21 cellular contexts compared by ENCODE assay signal in genomic region chr7:149214020-149214720, GRCh38.
"Had no signal": no experiment of that assay in that cellular context is flagged by ENCODE, and none has a peak within 500 bp of the region (broad histone marks: within the 10 kb centered on the region; RNA-seq: fewer than 3 reads in every experiment).

No MANE protein-coding gene starts in this region.

- H3K4me1 Mint-ChIP-seq: activated B cell treated with CpG ODN at 0.5 μM for 24 hours, nephron had no signal

- H3K4me3 Mint-ChIP-seq: activated B cell treated with CpG ODN at 0.5 μM for 24 hours; activated naive CD4-positive, alpha-beta T cell treated with anti-CD3 and anti-CD28 coated beads for 36 hours; nephron; stimulated activated naive CD8-positive, alpha-beta T cell treated with anti-CD3 and anti-CD28 coated beads, Interleukin-15, Interleukin-2, amounts not matched to agents 100 ng/mL and 50 ng/mL, for 24 hours had no signal

- H3K27ac ChIP-seq: ascending aorta, breast epithelium, skin epidermis, suprapubic skin, transverse colon, uterus had no signal

- H3K36me3 ChIP-seq: uterus had no signal

- H3K27ac Mint-ChIP-seq: activated B cell treated with CpG ODN at 0.5 μM for 24 hours; activated naive CD4-positive, alpha-beta T cell treated with anti-CD3 and anti-CD28 coated beads for 36 hours; nephron; stimulated activated naive CD8-positive, alpha-beta T cell treated with anti-CD3 and anti-CD28 coated beads, Interleukin-15, Interleukin-2, amounts not matched to agents 100 ng/mL and 50 ng/mL, for 24 hours had no signal

- DNase-seq: activated B cell treated with CpG ODN at 0.5 μM for 24 hours; activated CD4-positive, alpha-beta T cell treated with anti-CD3 and anti-CD28 coated beads, Interleukin-2, amount 50 U/mL, for 1 hour; activated CD8-positive, alpha-beta memory T cell treated with anti-CD3 and anti-CD28 coated beads for 24 hours; activated CD8-positive, alpha-beta memory T cell treated with anti-CD3 and anti-CD28 coated beads, Interleukin-2, amount 50 U/mL, for 48 hours; activated naive CD4-positive, alpha-beta T cell treated with anti-CD3 and anti-CD28 coated beads for 36 hours; cerebellar nuclear complex; cortex of kidney; hippocampal formation; left colon; midbrain; T-helper 1 cell; T-helper 9 cell; transverse colon; uterus had no signal

- H3K9me3 ChIP-seq: ascending aorta, breast epithelium, suprapubic skin, transverse colon, uterus had no signal

- H3K9me3 Mint-ChIP-seq: activated B cell treated with CpG ODN at 0.5 μM for 24 hours; activated naive CD4-positive, alpha-beta T cell treated with anti-CD3 and anti-CD28 coated beads for 36 hours; nephron; stimulated activated naive CD8-positive, alpha-beta T cell treated with anti-CD3 and anti-CD28 coated beads, Interleukin-15, Interleukin-2, amounts not matched to agents 100 ng/mL and 50 ng/mL, for 24 hours had no signal

- ATAC-seq: left colon, SK-N-SH treated with all-trans-retinoic acid at 6 μM for 48 hours had no signal

- H3K4me1 ChIP-seq: ascending aorta, breast epithelium, suprapubic skin, transverse colon, uterus had no signal

- H3K27me3 Mint-ChIP-seq: activated B cell treated with CpG ODN at 0.5 μM for 24 hours; stimulated activated naive CD8-positive, alpha-beta T cell treated with anti-CD3 and anti-CD28 coated beads, Interleukin-15, Interleukin-2, amounts not matched to agents 100 ng/mL and 50 ng/mL, for 24 hours had no signal

- H3K27me3 ChIP-seq: ascending aorta, breast epithelium, suprapubic skin, transverse colon, uterus had no signal

- H3K4me3 ChIP-seq: ascending aorta, breast epithelium, skin epidermis, suprapubic skin, transverse colon, uterus had no signal
